Comparison of ENCODE assay signal across 2 cellular contexts in the genomic region with DNA sequence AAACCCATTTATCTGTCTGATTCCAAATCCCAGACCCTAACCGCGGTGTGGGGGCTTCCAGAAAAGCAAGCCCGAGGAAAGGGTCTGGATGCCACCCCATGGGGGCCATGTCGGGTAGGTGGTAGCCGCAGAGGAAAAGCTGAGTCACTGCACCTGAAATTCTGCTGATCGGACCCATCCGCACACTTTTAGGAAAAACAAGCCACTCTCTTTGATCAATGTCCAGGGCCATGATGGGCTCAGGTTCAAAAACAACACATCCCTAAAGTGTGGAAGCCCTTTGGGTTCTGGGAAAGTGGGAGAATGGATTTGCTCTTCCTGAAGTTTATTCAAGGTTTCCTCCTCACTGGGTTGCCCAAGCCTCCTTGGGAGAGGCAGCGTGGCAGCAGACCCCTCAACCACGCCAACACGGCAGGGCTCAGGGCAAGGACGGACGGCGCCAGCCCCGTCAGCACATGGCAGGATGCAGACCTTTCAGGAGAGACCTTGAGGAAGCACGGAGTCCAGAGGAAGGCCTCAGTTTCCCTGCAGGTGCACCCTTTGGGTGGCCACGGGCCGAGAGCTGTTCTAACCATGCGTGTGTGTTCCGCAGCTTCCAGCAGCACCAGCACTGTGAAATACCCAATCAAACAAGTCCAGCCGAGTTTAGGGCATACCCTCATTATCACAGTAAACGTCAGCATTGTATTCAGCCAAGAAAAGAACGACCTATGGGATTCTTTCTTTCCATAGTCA.
TF ChIP-seq lines count a peak whose summit lies in the region.

No MANE protein-coding gene starts in this region.

TF ChIP-seq in IMR-90, 13 proteins besides CTCF, POLR2A, EP300 and RAD21:
- TF ChIP-seq MAZ (IDR thresholded peaks at IDR 0.05; ENCODE audit: borderline replicate concordance, low read depth, low read length) (no peak), RFX5 (IDR thresholded peaks at IDR 0.05; ENCODE audit: low read depth, low read length) (no peak), USF2 (IDR thresholded peaks at IDR 0.05; ENCODE audit: low read depth, low read length) (no peak), FOS (IDR thresholded peaks at IDR 0.05; ENCODE audit: low read depth, low read length) (no peak), SMC3 (IDR thresholded peaks at IDR 0.05; ENCODE audit: low read depth, low read length) (no peak), MXI1 (IDR thresholded peaks at IDR 0.05; ENCODE audit: borderline replicate concordance, low read depth, low read length) (no peak), RCOR1 (IDR thresholded peaks at IDR 0.05; ENCODE audit: insufficient replicate concordance, low read length) (no peak), NFE2L2 (IDR thresholded peaks at IDR 0.05; ENCODE audit: low read depth, low read length) (no peak), CHD1 (IDR thresholded peaks at IDR 0.05; ENCODE audit: low read depth, low read length) (no peak), CEBPB (IDR thresholded peaks at IDR 0.05; ENCODE audit: low read depth, low read length) (no peak), MAFK (IDR thresholded peaks at IDR 0.05; ENCODE audit: low read depth, low read length) (no peak), BHLHE40 (IDR thresholded peaks at IDR 0.05; ENCODE audit: low read depth, low read length) (no peak)
- TF ChIP-seq, protein P1, sequence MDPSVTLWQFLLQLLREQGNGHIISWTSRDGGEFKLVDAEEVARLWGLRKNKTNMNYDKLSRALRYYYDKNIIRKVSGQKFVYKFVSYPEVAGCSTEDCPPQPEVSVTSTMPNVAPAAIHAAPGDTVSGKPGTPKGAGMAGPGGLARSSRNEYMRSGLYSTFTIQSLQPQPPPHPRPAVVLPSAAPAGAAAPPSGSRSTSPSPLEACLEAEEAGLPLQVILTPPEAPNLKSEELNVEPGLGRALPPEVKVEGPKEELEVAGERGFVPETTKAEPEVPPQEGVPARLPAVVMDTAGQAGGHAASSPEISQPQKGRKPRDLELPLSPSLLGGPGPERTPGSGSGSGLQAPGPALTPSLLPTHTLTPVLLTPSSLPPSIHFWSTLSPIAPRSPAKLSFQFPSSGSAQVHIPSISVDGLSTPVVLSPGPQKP (IDR thresholded peaks at IDR 0.05; ENCODE audit: borderline replicate concordance, low read depth, low read length), result no peak

TF ChIP-seq in endothelial cell of umbilical vein, 7 proteins besides CTCF, POLR2A, EP300 and RAD21:
- TF ChIP-seq GATA2 (IDR thresholded peaks at IDR 0.05; ENCODE audit: insufficient read depth, insufficient read length, low read depth, low read length) (no peak), POLR2AphosphoS5 (IDR thresholded peaks at IDR 0.05; ENCODE audit: insufficient read depth, low read depth, low read length) (no peak), EZH2 (IDR thresholded peaks at IDR 0.05; ENCODE audit: borderline replicate concordance, low read depth, low read length, severe bottlenecking) (no peak), FOS (IDR thresholded peaks at IDR 0.05; ENCODE audit: borderline replicate concordance, insufficient read depth, low read length) (no peak)
- TF ChIP-seq, protein P2, sequence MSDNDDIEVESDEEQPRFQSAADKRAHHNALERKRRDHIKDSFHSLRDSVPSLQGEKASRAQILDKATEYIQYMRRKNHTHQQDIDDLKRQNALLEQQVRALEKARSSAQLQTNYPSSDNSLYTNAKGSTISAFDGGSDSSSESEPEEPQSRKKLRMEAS (IDR thresholded peaks at IDR 0.05; ENCODE audit: insufficient read depth, insufficient read length), result no peak
